ENCODE assay signal across 7 cellular contexts in genomic region chr2:97195349-97195748, GRCh38.
DNase-seq lines count a peak whose midpoint lies in the region; TF ChIP-seq lines count a peak whose summit lies in the region.
"Not testable (repeated sequence)": the region's sequence is repeated elsewhere in the genome, so short reads cannot be mapped to it uniquely, and the experiment has no call there.

No MANE protein-coding gene starts in this region.

- DNase-seq in Daoy (ENCODE audit: low read depth) (peak; percentile 23), HCEC 1CT (peak; percentile 96), MG63 (peak; percentile 30), astrocyte of the cerebellum (ENCODE audit: low read depth) (peak; percentile 69), dermis blood vessel endothelial cell (peak; percentile 61), fibroblast of the conjunctiva (ENCODE audit: low read depth) (peak; percentile 26), non-pigmented ciliary epithelial cell (ENCODE audit: low read depth) (peak; percentile 27)

- not testable (repeated sequence) for TF ChIP-seq CTCF in astrocyte of the cerebellum (IDR thresholded peaks at IDR 0.05; ENCODE audit: low read depth, low read length, missing control alignments)

- not testable (repeated sequence) for H3K9me3 ChIP-seq in MG63

- in situ Hi-C loops in astrocyte of the cerebellum (cut with HindIII; ENCODE audit: low sequenced_read_pairs) = not testable (repeated sequence)

- H3K27me3 ChIP-seq in MG63 = not testable (repeated sequence)

- H3K36me3 ChIP-seq in MG63 = peaks cover 56% of the 10 kb centered on the region

- H3K4me3 ChIP-seq in MG63; astrocyte of the cerebellum (ENCODE audit: low read depth, low read length): not testable (repeated sequence)

Comparison
In these comparisons a context has a peak if more than half of its experiments do, and no peak if none do; other contexts are left out.
1. DNase-seq: peak in every context shown above with its lines; median percentile 96 in HCEC 1CT; 69 in astrocyte of the cerebellum; 61 in dermis blood vessel endothelial cell; 30 in MG63; 27 in non-pigmented ciliary epithelial cell; 26 in fibroblast of the conjunctiva; 23 in Daoy.